Comparison of ENCODE assay signal across 8 cellular contexts in genomic region chr17:10316986-10317834, GRCh38. TPM values are rescaled to one million over a fixed set of nuclear protein-coding genes. Genes with fewer than 3 reads are reported as not detected.
DNase-seq lines count a peak whose midpoint lies in the region; ATAC-seq and TF ChIP-seq lines count a peak whose summit lies in the region.

No MANE protein-coding gene starts in this region.

- H3K9me3 Mint-ChIP-seq in activated naive CD8-positive, alpha-beta T cell treated with anti-CD3 and anti-CD28 coated beads, Interleukin-2, amount 10 ng/mL, durations not matched to agents 7 days and 5 days = no peaks in the 10 kb centered on the region

- H3K36me3 Mint-ChIP-seq in activated naive CD8-positive, alpha-beta T cell treated with anti-CD3 and anti-CD28 coated beads, Interleukin-2, amount 10 ng/mL, durations not matched to agents 7 days and 5 days = no peaks in the 10 kb centered on the region

- ATAC-seq in activated naive CD8-positive, alpha-beta T cell treated with anti-CD3 and anti-CD28 coated beads, Interleukin-2, amount 10 ng/mL, durations not matched to agents 7 days and 5 days (ENCODE audit: low read depth) = no peak

- no peak overlapping the region for H3K27ac Mint-ChIP-seq in activated naive CD8-positive, alpha-beta T cell treated with anti-CD3 and anti-CD28 coated beads, Interleukin-2, amount 10 ng/mL, durations not matched to agents 7 days and 5 days

- DNase-seq in ACHN = peak; percentile 22
- DNase-seq in GM13977 (ENCODE audit: low spot score) = peak; percentile 55
- peak; percentile 77 for DNase-seq in LHCN-M2 (ENCODE audit: low read depth)
- DNase-seq in activated naive CD8-positive, alpha-beta T cell treated with anti-CD3 and anti-CD28 coated beads, Interleukin-2, amount 10 ng/mL, durations not matched to agents 7 days and 5 days = peak; percentile 66
- peak; percentile 51 for DNase-seq in iris pigment epithelial cell (ENCODE audit: low read depth)
- DNase-seq in superior temporal gyrus (ENCODE audit: extremely low spot score) = peak; percentile 77
- DNase-seq in epidermal melanocyte (ENCODE audit: insufficient read length, low spot score) = no peak
- DNase-seq in stimulated activated CD4-positive, alpha-beta T cell treated with anti-CD3 and anti-CD28 coated beads, Interleukin-12 subunit alpha, Interleukin-12 subunit beta, amount 100 ng/mL, for 4 hours = no peak

- H3K4me3 Mint-ChIP-seq in activated naive CD8-positive, alpha-beta T cell treated with anti-CD3 and anti-CD28 coated beads, Interleukin-2, amount 10 ng/mL, durations not matched to agents 7 days and 5 days = no peak overlapping the region

- H3K27me3 Mint-ChIP-seq in activated naive CD8-positive, alpha-beta T cell treated with anti-CD3 and anti-CD28 coated beads, Interleukin-2, amount 10 ng/mL, durations not matched to agents 7 days and 5 days = peaks cover 6% of the 10 kb centered on the region

- H3K4me1 Mint-ChIP-seq in activated naive CD8-positive, alpha-beta T cell treated with anti-CD3 and anti-CD28 coated beads, Interleukin-2, amount 10 ng/mL, durations not matched to agents 7 days and 5 days = peaks cover 5% of the 10 kb centered on the region

- TF ChIP-seq CTCF in GM13977 (IDR thresholded peaks at IDR 0.05; ENCODE audit: extremely low read depth, insufficient read depth, missing control alignments) = peak; percentile 68

- POLR2A ChIA-PET in activated naive CD8-positive, alpha-beta T cell treated with anti-CD3 and anti-CD28 coated beads, Interleukin-2, amount 10 ng/mL, durations not matched to agents 7 days and 5 days (lab: Charles Lee) = no interaction called here

- in situ Hi-C loops in ACHN (cut with HindIII; ENCODE audit: low pct_ligation_motif_present, low pct_unique_long_range_greater_than_20kb, low sequenced_read_pairs) = no loop called here
- in situ Hi-C loops in GM13977 (cut with MboI; ENCODE audit: low pct_unique_long_range_greater_than_20kb, low sequenced_read_pairs, unreplicated experiment) = no loop called here

RNA-seq across cellular contexts. Expression of gene MYH13, which starts 55.6 kb away (rescaled TPM):
- 0.13 and 0.69 TPM in 2 replicates for total RNA-seq in LHCN-M2 (2014; rRNA removed)
- polyA plus RNA-seq in LHCN-M2 (2012) = 0.26 TPM
- total RNA-seq in activated naive CD8-positive, alpha-beta T cell treated with anti-CD3 and anti-CD28 coated beads, Interleukin-2, amount 10 ng/mL, durations not matched to agents 7 days and 5 days = not detected

Comparison
In these comparisons a context has a peak if more than half of its experiments do, and no peak if none do; other contexts are left out.
1. DNase-seq: peak in ACHN (single experiment), GM13977 (single experiment), LHCN-M2 (single experiment), activated naive CD8-positive, alpha-beta T cell treated with anti-CD3 and anti-CD28 coated beads, Interleukin-2, amount 10 ng/mL, durations not matched to agents 7 days and 5 days (single experiment), iris pigment epithelial cell (single experiment) and superior temporal gyrus (single experiment); none in epidermal melanocyte (single experiment) and stimulated activated CD4-positive, alpha-beta T cell treated with anti-CD3 and anti-CD28 coated beads, Interleukin-12 subunit alpha, Interleukin-12 subunit beta, amount 100 ng/mL, for 4 hours (single experiment).